19 cellular contexts compared by ENCODE assay signal in the genomic region with DNA sequence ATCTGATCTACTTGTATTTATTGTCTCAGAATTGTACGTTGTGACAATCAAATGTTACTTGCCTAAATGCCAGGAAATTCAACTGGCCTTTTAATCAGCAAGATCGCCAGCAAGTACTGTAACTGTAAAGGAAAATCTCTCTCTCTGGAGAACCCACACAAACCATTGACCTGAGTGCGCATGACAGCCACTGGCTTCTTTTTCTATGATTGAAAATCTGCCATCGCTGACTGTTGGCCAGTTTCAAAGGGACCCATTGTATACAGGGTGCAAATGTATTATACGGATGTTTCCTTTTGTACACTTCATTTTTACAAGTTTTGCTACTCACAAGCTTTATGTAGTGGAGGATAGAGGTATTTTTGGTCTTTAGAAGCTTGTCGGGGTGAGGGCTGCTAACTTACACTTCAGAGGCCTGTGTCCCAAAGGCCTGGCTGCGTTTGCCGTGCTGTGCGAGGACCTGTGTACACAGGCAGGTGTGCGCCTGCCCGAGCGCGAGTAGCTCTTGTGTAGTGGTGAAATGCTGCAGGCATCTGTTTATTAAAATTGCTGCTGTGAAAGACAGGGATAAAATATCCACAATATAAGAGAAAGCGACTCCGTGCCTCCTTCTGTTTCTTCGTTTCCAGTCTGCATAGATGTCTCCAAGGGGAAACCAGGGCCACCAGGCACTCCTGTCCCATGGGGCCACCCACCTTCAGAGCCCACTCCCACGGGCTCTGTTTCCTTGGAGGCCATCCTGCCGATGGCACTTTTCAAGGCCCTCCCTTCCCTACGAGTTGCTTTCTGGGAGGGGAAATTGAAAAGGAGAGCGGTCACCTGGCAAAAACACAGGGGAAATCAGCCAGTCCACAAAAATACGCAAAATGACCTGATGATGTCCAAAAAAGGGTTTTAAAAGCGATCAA. TPM values are rescaled to one million over a fixed set of nuclear protein-coding genes. Genes with fewer than 3 reads are reported as not detected.
DNase-seq lines count a peak whose midpoint lies in the region; ATAC-seq, FAIRE-seq and TF ChIP-seq lines count a peak whose summit lies in the region.
"Had no signal": no experiment of that assay in that cellular context is flagged by ENCODE, and none has a peak within 500 bp of the region (broad histone marks: within the 10 kb centered on the region; RNA-seq: fewer than 3 reads in every experiment).

No MANE protein-coding gene starts in this region.

- no peaks in the 10 kb centered on the region for H3K9me3 ChIP-seq in kidney (ENCODE audit: control insufficient read depth in 1 of 2, low read length in 2 of 2)
- H3K9me3 ChIP-seq: esophagus squamous epithelium, heart left ventricle had no signal

- no peaks in the 10 kb centered on the region for H3K36me3 Mint-ChIP-seq in activated naive CD8-positive, alpha-beta T cell
- H3K36me3 Mint-ChIP-seq in activated naive CD8-positive, alpha-beta T cell treated with anti-CD3 and anti-CD28 coated beads for 36 hours = no peaks in the 10 kb centered on the region

- FAIRE-seq in kidney (lab: Jason Lieb, UNC) = no peak
- FAIRE-seq: TTC549 had no signal

- no peak for DNase-seq in activated naive CD8-positive, alpha-beta T cell treated with anti-CD3 and anti-CD28 coated beads for 36 hours
- DNase-seq in kidney (peak; percentile 24), SIG-M5 treated with dmso at 0.1 percent for 504 hours (lab: John Stamatoyannopoulos, UW; ENCODE audit: unreplicated experiment) (no peak), GM19238 (ENCODE audit: insufficient read length, low spot score) (no peak)
- no peak for DNase-seq in activated CD4-positive, alpha-beta T cell treated with anti-CD3 and anti-CD28 coated beads for 4 hours
- DNase-seq: activated CD4-positive, alpha-beta memory T cell treated with anti-CD3 and anti-CD28 coated beads for 36 hours; activated T-cell treated with anti-CD3 and anti-CD28 coated beads, Interleukin-2, amount 50 U/mL, for 4 hours; esophagus squamous epithelium; NCI-H1694; PC-9; stimulated activated CD4-positive, alpha-beta T cell treated with anti-CD3 and anti-CD28 coated beads, Interleukin-12 subunit alpha, Interleukin-12 subunit beta, amount 100 ng/mL, for 4 hours; stimulated activated naive B cell treated with anti-CD40 and anti-IgM and Interleukin-4, amounts not matched to agents 10 μg/mL and 1 μg/mL and 100 μg/mL, for 72 hours had no signal

- H3K4me1 Mint-ChIP-seq in activated naive CD8-positive, alpha-beta T cell (ENCODE audit: low read depth) = peaks cover 23% of the 10 kb centered on the region
- H3K4me1 Mint-ChIP-seq in activated naive CD8-positive, alpha-beta T cell treated with anti-CD3 and anti-CD28 coated beads for 36 hours = peaks cover 25% of the 10 kb centered on the region

- H3K4me3 ChIP-seq in kidney (ENCODE audit: low read length in 2 of 2) = no peak overlapping the region
- H3K4me3 ChIP-seq: esophagus squamous epithelium, heart left ventricle, PC-9 had no signal

- peak overlapping the region; percentile 47 for H3K27ac Mint-ChIP-seq in activated naive CD8-positive, alpha-beta T cell
- no peak overlapping the region for H3K27ac Mint-ChIP-seq in activated naive CD8-positive, alpha-beta T cell treated with anti-CD3 and anti-CD28 coated beads for 36 hours
- H3K27ac Mint-ChIP-seq: activated CD4-positive, alpha-beta memory T cell treated with anti-CD3 and anti-CD28 coated beads for 36 hours; CD14-positive monocyte; nephron progenitor cell; stimulated activated naive B cell treated with anti-CD40 and anti-IgM and Interleukin-4, amounts not matched to agents 10 μg/mL and 1 μg/mL and 100 μg/mL, for 72 hours had no signal

- no peaks in the 10 kb centered on the region for H3K4me1 ChIP-seq in kidney (ENCODE audit: control insufficient read depth in 1 of 2, insufficient read depth in 1 of 2, low read depth in 1 of 2, low read length in 2 of 2)

- no peak overlapping the region for H3K4me3 Mint-ChIP-seq in activated naive CD8-positive, alpha-beta T cell
- no peak overlapping the region for H3K4me3 Mint-ChIP-seq in activated naive CD8-positive, alpha-beta T cell treated with anti-CD3 and anti-CD28 coated beads for 36 hours
- H3K4me3 Mint-ChIP-seq: activated CD4-positive, alpha-beta memory T cell treated with anti-CD3 and anti-CD28 coated beads for 36 hours; activated T-cell treated with anti-CD3 and anti-CD28 coated beads, Interleukin-2, amount 50 U/mL, for 4 hours; stimulated activated naive B cell treated with anti-CD40 and anti-IgM and Interleukin-4, amounts not matched to agents 10 μg/mL and 1 μg/mL and 100 μg/mL, for 72 hours had no signal

- no peak overlapping the region for H3K9ac ChIP-seq in kidney (ENCODE audit: low read length in 2 of 2)

- no peak for TF ChIP-seq CTCF in kidney (IDR thresholded peaks at IDR 0.05; ENCODE audit: borderline replicate concordance, extremely low read depth, insufficient read depth)

- intact Hi-C loops in kidney (cut with DNase I) = no loop called here

- no peaks in the 10 kb centered on the region for H3K27me3 Mint-ChIP-seq in activated naive CD8-positive, alpha-beta T cell
- H3K27me3 Mint-ChIP-seq in activated naive CD8-positive, alpha-beta T cell treated with anti-CD3 and anti-CD28 coated beads for 36 hours = no peaks in the 10 kb centered on the region
- H3K27me3 Mint-ChIP-seq: activated CD4-positive, alpha-beta memory T cell treated with anti-CD3 and anti-CD28 coated beads for 36 hours; stimulated activated naive B cell treated with anti-CD40 and anti-IgM and Interleukin-4, amounts not matched to agents 10 μg/mL and 1 μg/mL and 100 μg/mL, for 72 hours had no signal

- H3K27ac ChIP-seq in angular gyrus (ENCODE audit: low read depth, low read length) (peak overlapping the region; percentile 93), kidney (ENCODE audit: low read depth in 2 of 2, low read length in 2 of 2) (no peak overlapping the region)
- H3K27ac ChIP-seq: esophagus squamous epithelium, PC-9 had no signal

- H3K36me3 ChIP-seq in kidney (ENCODE audit: control insufficient read depth in 1 of 2, insufficient read depth in 2 of 2, low read length in 2 of 2) = peaks cover 3 to 10% of the 10 kb centered on the region in 2 donors

- ATAC-seq in HG03354 (IDR thresholded peaks at IDR 0.05; ENCODE audit: poor library complexity, severe bottlenecking, unreplicated experiment) = no peak

- no peaks in the 10 kb centered on the region for H3K9me3 Mint-ChIP-seq in activated naive CD8-positive, alpha-beta T cell (ENCODE audit: low read depth)
- H3K9me3 Mint-ChIP-seq in activated naive CD8-positive, alpha-beta T cell treated with anti-CD3 and anti-CD28 coated beads for 36 hours = no peaks in the 10 kb centered on the region
- H3K9me3 Mint-ChIP-seq: activated CD4-positive, alpha-beta memory T cell treated with anti-CD3 and anti-CD28 coated beads for 36 hours; activated T-cell treated with anti-CD3 and anti-CD28 coated beads, Interleukin-2, amount 50 U/mL, for 4 hours; nephron progenitor cell; stimulated activated naive B cell treated with anti-CD40 and anti-IgM and Interleukin-4, amounts not matched to agents 10 μg/mL and 1 μg/mL and 100 μg/mL, for 72 hours had no signal

RNA-seq across cellular contexts. Expression of gene TRAPPC10, which starts 25.3 kb away (rescaled TPM):
- total RNA-seq in activated naive CD8-positive, alpha-beta T cell treated with anti-CD3 and anti-CD28 coated beads for 36 hours = 10 to 100 TPM; 42.4 to 44.4 TPM
- 48.5 TPM for total RNA-seq in kidney
- 8.8 TPM for polyA plus RNA-seq in kidney (ENCODE audit: insufficient read depth, low read depth, low replicate concordance)
